Comparison of ENCODE assay signal across 9 cellular contexts in the genomic region with DNA sequence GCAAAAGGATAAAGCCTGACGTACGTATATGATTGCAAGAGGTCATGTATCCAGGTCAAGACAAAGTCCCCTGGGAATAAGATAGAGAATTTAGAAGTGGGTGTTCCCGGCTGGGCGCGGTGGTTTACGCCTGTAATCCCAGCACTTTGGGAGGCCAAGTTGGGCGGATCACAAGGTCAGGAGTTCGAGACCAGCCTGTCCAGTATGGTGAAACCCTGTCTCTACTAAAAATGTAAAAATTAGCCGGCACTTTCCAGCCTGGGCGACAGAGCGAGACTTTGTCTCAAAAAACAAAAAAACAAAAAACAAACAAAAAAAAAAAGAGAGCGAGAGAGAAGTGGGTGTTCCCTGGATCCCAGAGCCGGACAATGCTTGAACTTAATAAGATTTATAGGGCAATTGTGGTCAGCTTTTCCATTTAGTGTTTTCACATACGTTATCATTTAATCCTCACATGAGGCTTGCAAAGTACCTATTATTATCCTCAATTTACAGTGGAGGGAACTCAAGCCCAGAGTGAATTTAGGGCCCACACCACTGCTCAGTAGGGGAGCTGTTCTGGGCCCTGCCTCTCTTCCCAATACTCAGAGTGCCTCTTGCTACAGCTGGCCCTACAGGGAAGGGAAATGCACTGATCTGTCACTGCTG. TPM values are rescaled to one million over a fixed set of nuclear protein-coding genes. Genes with fewer than 3 reads are reported as not detected.
DNase-seq lines count a peak whose midpoint lies in the region; ATAC-seq and TF ChIP-seq lines count a peak whose summit lies in the region.
"Had no signal": no experiment of that assay in that cellular context is flagged by ENCODE, and none has a peak within 500 bp of the region (broad histone marks: within the 10 kb centered on the region; RNA-seq: fewer than 3 reads in every experiment).

No MANE protein-coding gene starts in this region.

- intact Hi-C loops in activated naive CD4-positive, alpha-beta T cell treated with anti-CD3 and anti-CD28 coated beads for 36 hours (cut with micrococcal nuclease) = loop anchor here (10.0 kb wide), 1 partner anchor 223 kb away; a partner anchor contains a TSS

- H3K27me3 Mint-ChIP-seq in activated naive CD4-positive, alpha-beta T cell treated with anti-CD3 and anti-CD28 coated beads for 36 hours (ENCODE audit: low read depth) = peaks cover 53% of the 10 kb centered on the region

- CTCF ChIA-PET in activated naive CD4-positive, alpha-beta T cell treated with anti-CD3 and anti-CD28 coated beads for 36 hours (lab: Charles Lee) = interaction anchor here (0.7 to 3.0 kb wide), 7 partner anchors 8 to 111 kb away, joined by 3 to 10 read pairs (median 3); a partner anchor contains a TSS

- ATAC-seq in HG02840 (IDR thresholded peaks at IDR 0.05; ENCODE audit: low FRiP score, unreplicated experiment) = no peak
- ATAC-seq: right cardiac atrium had no signal

- H3K27me3 ChIP-seq in suprapubic skin = peaks cover 15% of the 10 kb centered on the region

- no peaks in the 10 kb centered on the region for H3K36me3 ChIP-seq in suprapubic skin

- peaks cover 38% of the 10 kb centered on the region for H3K4me1 ChIP-seq in suprapubic skin

- H3K9me3 Mint-ChIP-seq in activated naive CD4-positive, alpha-beta T cell treated with anti-CD3 and anti-CD28 coated beads for 36 hours = no peaks in the 10 kb centered on the region

- H3K27ac ChIP-seq in suprapubic skin = no peak overlapping the region

- no peak for DNase-seq in activated naive CD4-positive, alpha-beta T cell treated with anti-CD3 and anti-CD28 coated beads for 36 hours
- DNase-seq in activated naive CD4-positive, alpha-beta T cell (lab: John Stamatoyannopoulos, UW) = no peak
- DNase-seq in fibroblast of mammary gland (ENCODE audit: low read depth) (peak; percentile 77), suprapubic skin (ENCODE audit: low spot score in 2 of 2) (no peak), EL (no peak)
- DNase-seq: activated CD4-positive, alpha-beta T cell treated with anti-CD3 and anti-CD28 coated beads, Interleukin-2, amount 50 U/mL, for 4 hours; NCI-H510A had no signal

- peaks cover 2% of the 10 kb centered on the region for H3K36me3 Mint-ChIP-seq in activated naive CD4-positive, alpha-beta T cell treated with anti-CD3 and anti-CD28 coated beads for 36 hours (ENCODE audit: low read depth)

- peak overlapping the region; percentile 85 for H3K4me3 Mint-ChIP-seq in activated naive CD4-positive, alpha-beta T cell treated with anti-CD3 and anti-CD28 coated beads for 36 hours

- TF ChIP-seq EP300 in suprapubic skin (IDR thresholded peaks at IDR 0.05) = no peak

- H3K4me3 ChIP-seq in fibroblast of mammary gland (ENCODE audit: control insufficient read depth, low read depth, low read length) = no peak overlapping the region
- H3K4me3 ChIP-seq in suprapubic skin = peak overlapping the region; percentile 91

- no peak for TF ChIP-seq CTCF in fibroblast of mammary gland (conservative IDR thresholded peaks at IDR 0.05; ENCODE audit: control insufficient read depth, insufficient read depth, low read depth, low read length)
- TF ChIP-seq CTCF in suprapubic skin (IDR thresholded peaks at IDR 0.05) = no peak

- no peaks in the 10 kb centered on the region for H3K9me3 ChIP-seq in suprapubic skin

- peaks cover 33% of the 10 kb centered on the region for H3K4me1 Mint-ChIP-seq in activated naive CD4-positive, alpha-beta T cell treated with anti-CD3 and anti-CD28 coated beads for 36 hours (ENCODE audit: low read depth)

- WGBS in suprapubic skin = 73% methylated on average over 14 of the region's 14 CpGs

- TF ChIP-seq POLR2A in suprapubic skin (IDR thresholded peaks at IDR 0.05) = no peak

- H3K27ac Mint-ChIP-seq in activated naive CD4-positive, alpha-beta T cell treated with anti-CD3 and anti-CD28 coated beads for 36 hours = no peak overlapping the region

RNA-seq across cellular contexts. Expression of a gene that starts 0.5 kb away (rescaled TPM):
- not detected for total RNA-seq in activated naive CD4-positive, alpha-beta T cell treated with anti-CD3 and anti-CD28 coated beads for 36 hours
- total RNA-seq in suprapubic skin = under 1 TPM in 1 of 4 donors, not detected in 3; 0.80 TPM
- total RNA-seq: right cardiac atrium had no signal

RNA-seq across cellular contexts. Expression of a gene that starts 2.1 kb away (rescaled TPM):
- total RNA-seq in activated naive CD4-positive, alpha-beta T cell treated with anti-CD3 and anti-CD28 coated beads for 36 hours = under 1 TPM in 1 of 2 experiments, not detected in 1; 0.60 TPM
- total RNA-seq in suprapubic skin = 1 to 10 TPM in 2 of 4 donors, not detected in 2; 1.4 to 1.5 TPM

RNA-seq across cellular contexts. Expression of a gene that starts 7.7 kb away (rescaled TPM):
- 100 to 1,000 TPM; 171 to 186 TPM for total RNA-seq in activated naive CD4-positive, alpha-beta T cell treated with anti-CD3 and anti-CD28 coated beads for 36 hours
- total RNA-seq in suprapubic skin = 100 to 1,000 TPM in 3 of 4 donors, 10 to 100 TPM in 1; 68.6 to 250 (median 189) TPM

RNA-seq across cellular contexts. Expression of a gene that starts 16.6 kb away (rescaled TPM):
- not detected for total RNA-seq in activated naive CD4-positive, alpha-beta T cell treated with anti-CD3 and anti-CD28 coated beads for 36 hours
- total RNA-seq in suprapubic skin = not detected
- total RNA-seq: right cardiac atrium had no signal
